7 cellular contexts compared by ENCODE assay signal in the genomic region with DNA sequence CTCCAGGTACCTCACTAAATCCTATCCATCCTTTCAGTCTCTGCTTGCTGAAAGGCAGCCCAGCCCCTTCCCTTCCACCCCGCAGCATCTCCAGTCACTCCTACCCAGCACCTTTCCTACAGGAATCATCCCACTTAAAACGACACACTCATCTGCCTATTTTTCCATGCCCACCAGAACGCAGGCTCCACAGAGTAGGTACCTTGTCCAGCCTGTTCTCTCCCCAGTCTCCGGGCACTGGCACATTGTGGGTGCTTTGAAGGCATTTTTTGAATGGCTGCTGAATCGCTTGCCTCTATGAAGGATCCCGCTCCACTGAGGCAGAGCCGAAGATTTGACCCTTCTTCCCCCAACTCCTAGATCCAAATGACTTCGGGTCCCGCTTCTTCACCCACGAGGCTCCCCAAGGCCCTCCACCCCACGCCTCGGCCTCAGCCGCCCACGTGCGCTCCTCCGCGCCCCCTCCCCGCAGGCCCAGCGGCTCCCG. TPM values are rescaled to one million over a fixed set of nuclear protein-coding genes. Genes with fewer than 3 reads are reported as not detected.
DNase-seq lines count a peak whose midpoint lies in the region; ATAC-seq lines count a peak whose summit lies in the region.
"Had no signal": no experiment of that assay in that cellular context is flagged by ENCODE, and none has a peak within 500 bp of the region (broad histone marks: within the 10 kb centered on the region; RNA-seq: fewer than 3 reads in every experiment).

No MANE protein-coding gene starts in this region.

- H3K27ac Mint-ChIP-seq in activated T-helper 2 cell treated with anti-CD3 and anti-CD28 coated beads, Interferon-gamma antibody, Interleukin-2, Interleukin-4, amounts not matched to agents 10 μg/mL and 5 μg/mL and 100 μg/mL, durations not matched to agents 14 hours and 24 hours and 36 hours: no peak overlapping the region
- H3K27ac Mint-ChIP-seq in natural killer cell treated with Interleukin-12 subunit alpha and Interleukin-12 subunit beta and Interleukin-15 and Interleukin-18, amount 100 ng/mL, for 72 hours: no peak overlapping the region

- peak overlapping the region; percentile 19 for H3K4me3 Mint-ChIP-seq in activated T-helper 2 cell treated with anti-CD3 and anti-CD28 coated beads, Interferon-gamma antibody, Interleukin-2, Interleukin-4, amounts not matched to agents 10 μg/mL and 5 μg/mL and 100 μg/mL, durations not matched to agents 14 hours and 24 hours and 36 hours (ENCODE audit: low read depth)
- peak overlapping the region; percentile 66 for H3K4me3 Mint-ChIP-seq in natural killer cell treated with Interleukin-12 subunit alpha and Interleukin-12 subunit beta and Interleukin-15 and Interleukin-18, amount 100 ng/mL, for 72 hours

- H3K4me3 ChIP-seq in H7 (ENCODE audit: insufficient read depth, low read depth, low read length): peak overlapping the region; percentile 52

- H3K36me3 Mint-ChIP-seq in activated T-helper 2 cell treated with anti-CD3 and anti-CD28 coated beads, Interferon-gamma antibody, Interleukin-2, Interleukin-4, amounts not matched to agents 10 μg/mL and 5 μg/mL and 100 μg/mL, durations not matched to agents 14 hours and 24 hours and 36 hours (ENCODE audit: low read depth): no peaks in the 10 kb centered on the region
- no peaks in the 10 kb centered on the region for H3K36me3 Mint-ChIP-seq in natural killer cell treated with Interleukin-12 subunit alpha and Interleukin-12 subunit beta and Interleukin-15 and Interleukin-18, amount 100 ng/mL, for 72 hours

- H3K27me3 Mint-ChIP-seq in activated T-helper 2 cell treated with anti-CD3 and anti-CD28 coated beads, Interferon-gamma antibody, Interleukin-2, Interleukin-4, amounts not matched to agents 10 μg/mL and 5 μg/mL and 100 μg/mL, durations not matched to agents 14 hours and 24 hours and 36 hours (ENCODE audit: low read depth): peaks cover 55% of the 10 kb centered on the region
- peaks cover 42 to 58% of the 10 kb centered on the region in 2 donors for H3K27me3 Mint-ChIP-seq in natural killer cell treated with Interleukin-12 subunit alpha and Interleukin-12 subunit beta and Interleukin-15 and Interleukin-18, amount 100 ng/mL, for 72 hours

- no peak for ATAC-seq in natural killer cell treated with Interleukin-12 subunit alpha and Interleukin-12 subunit beta and Interleukin-15 and Interleukin-18, amount 100 ng/mL, for 72 hours
- ATAC-seq in HG03565 (IDR thresholded peaks at IDR 0.05; ENCODE audit: unreplicated experiment) (no peak), left cardiac atrium (no peak)

- DNase-seq in H7 (no peak), NCI-H2081 (lab: John Stamatoyannopoulos, UW) (no peak), left cardiac atrium (no peak)
- DNase-seq in activated T-helper 2 cell treated with anti-CD3 and anti-CD28 coated beads, Interferon-gamma antibody, Interleukin-2, Interleukin-4, amounts not matched to agents 10 μg/mL and 5 μg/mL and 100 μg/mL, durations not matched to agents 14 hours and 24 hours and 36 hours (ENCODE audit: low spot score): no peak
- no peak for DNase-seq in natural killer cell treated with Interleukin-12 subunit alpha and Interleukin-12 subunit beta and Interleukin-15 and Interleukin-18, amount 100 ng/mL, for 72 hours (ENCODE audit: low spot score)

- H3K27me3 ChIP-seq in H7 (ENCODE audit: control insufficient read depth, insufficient read depth, low read length): peaks cover 58% of the 10 kb centered on the region

- intact Hi-C loops in activated T-helper 2 cell treated with anti-CD3 and anti-CD28 coated beads, Interferon-gamma antibody, Interleukin-2, Interleukin-4, amounts not matched to agents 10 μg/mL and 5 μg/mL and 100 μg/mL, durations not matched to agents 14 hours and 24 hours and 36 hours (cut with micrococcal nuclease): no loop called here
- intact Hi-C loops in left cardiac atrium (cut with DNase I): no loop called here

- no peaks in the 10 kb centered on the region for H3K36me3 ChIP-seq in H7 (replicated peaks; ENCODE audit: control insufficient read depth, insufficient read depth, low read length)
- H3K36me3 ChIP-seq: cardiac muscle cell had no signal

- peaks cover 7% of the 10 kb centered on the region for H3K4me1 Mint-ChIP-seq in activated T-helper 2 cell treated with anti-CD3 and anti-CD28 coated beads, Interferon-gamma antibody, Interleukin-2, Interleukin-4, amounts not matched to agents 10 μg/mL and 5 μg/mL and 100 μg/mL, durations not matched to agents 14 hours and 24 hours and 36 hours (ENCODE audit: low read depth)
- peaks cover 8 to 9% of the 10 kb centered on the region in 2 donors for H3K4me1 Mint-ChIP-seq in natural killer cell treated with Interleukin-12 subunit alpha and Interleukin-12 subunit beta and Interleukin-15 and Interleukin-18, amount 100 ng/mL, for 72 hours (ENCODE audit: low read depth in 2 of 2)

- H3K9me3 Mint-ChIP-seq in activated T-helper 2 cell treated with anti-CD3 and anti-CD28 coated beads, Interferon-gamma antibody, Interleukin-2, Interleukin-4, amounts not matched to agents 10 μg/mL and 5 μg/mL and 100 μg/mL, durations not matched to agents 14 hours and 24 hours and 36 hours: no peaks in the 10 kb centered on the region
- no peaks in the 10 kb centered on the region for H3K9me3 Mint-ChIP-seq in natural killer cell treated with Interleukin-12 subunit alpha and Interleukin-12 subunit beta and Interleukin-15 and Interleukin-18, amount 100 ng/mL, for 72 hours

RNA-seq across cellular contexts. Expression of a gene that starts 15.6 kb away (rescaled TPM):
- 5.2 and 5.9 TPM in 2 replicates for total RNA-seq in H7 (2014; rRNA removed; shearing (Covaris generic))
- total RNA-seq in activated T-helper 2 cell treated with anti-CD3 and anti-CD28 coated beads, Interferon-gamma antibody, Interleukin-2, Interleukin-4, amounts not matched to agents 10 μg/mL and 5 μg/mL and 100 μg/mL, durations not matched to agents 14 hours and 24 hours and 36 hours: not detected in 2 replicates
- total RNA-seq in natural killer cell treated with Interleukin-12 subunit alpha and Interleukin-12 subunit beta and Interleukin-15 and Interleukin-18, amount 100 ng/mL, for 72 hours: not detected
- 10 to 100 TPM in 1 of 2 donors, 1 to 10 TPM in 1; 6.1 to 11.3 TPM for total RNA-seq in left cardiac atrium

RNA-seq across cellular contexts. Expression of a gene that starts 51.5 kb away (rescaled TPM):
- 5.6 and 13.0 TPM in 2 replicates for total RNA-seq in H7 (2014; rRNA removed; shearing (Covaris generic))
- total RNA-seq in activated T-helper 2 cell treated with anti-CD3 and anti-CD28 coated beads, Interferon-gamma antibody, Interleukin-2, Interleukin-4, amounts not matched to agents 10 μg/mL and 5 μg/mL and 100 μg/mL, durations not matched to agents 14 hours and 24 hours and 36 hours: 19.4 and 21.9 TPM in 2 replicates
- total RNA-seq in natural killer cell treated with Interleukin-12 subunit alpha and Interleukin-12 subunit beta and Interleukin-15 and Interleukin-18, amount 100 ng/mL, for 72 hours: 10 to 100 TPM; 29.0 to 34.4 TPM
- 10 to 100 TPM; 30.3 to 32.5 TPM for total RNA-seq in left cardiac atrium

RNA-seq across cellular contexts. Expression of a gene that starts 51.5 kb away (rescaled TPM):
- 26.2 and 36.2 TPM in 2 replicates for total RNA-seq in H7 (2014; rRNA removed; shearing (Covaris generic))
- 57.0 and 58.8 TPM in 2 replicates for total RNA-seq in activated T-helper 2 cell treated with anti-CD3 and anti-CD28 coated beads, Interferon-gamma antibody, Interleukin-2, Interleukin-4, amounts not matched to agents 10 μg/mL and 5 μg/mL and 100 μg/mL, durations not matched to agents 14 hours and 24 hours and 36 hours
- 10 to 100 TPM; 41.7 to 60.9 TPM for total RNA-seq in natural killer cell treated with Interleukin-12 subunit alpha and Interleukin-12 subunit beta and Interleukin-15 and Interleukin-18, amount 100 ng/mL, for 72 hours
- total RNA-seq in left cardiac atrium: 10 to 100 TPM; 32.1 to 32.9 TPM

RNA-seq across cellular contexts. Expression of a gene that starts 53.4 kb away (rescaled TPM):
- total RNA-seq in H7 (2014; rRNA removed; shearing (Covaris generic)): not detected in 2 replicates
- total RNA-seq in activated T-helper 2 cell treated with anti-CD3 and anti-CD28 coated beads, Interferon-gamma antibody, Interleukin-2, Interleukin-4, amounts not matched to agents 10 μg/mL and 5 μg/mL and 100 μg/mL, durations not matched to agents 14 hours and 24 hours and 36 hours: not detected in 2 replicates
- not detected for total RNA-seq in natural killer cell treated with Interleukin-12 subunit alpha and Interleukin-12 subunit beta and Interleukin-15 and Interleukin-18, amount 100 ng/mL, for 72 hours
- total RNA-seq in left cardiac atrium: not detected
- total RNA-seq: cardiac muscle cell had no signal

RNA-seq across cellular contexts. Expression of a gene that starts 53.6 kb away (rescaled TPM):
- 43.9 and 47.2 TPM in 2 replicates for total RNA-seq in H7 (2014; rRNA removed; shearing (Covaris generic))
- 45.4 and 48.7 TPM in 2 replicates for total RNA-seq in activated T-helper 2 cell treated with anti-CD3 and anti-CD28 coated beads, Interferon-gamma antibody, Interleukin-2, Interleukin-4, amounts not matched to agents 10 μg/mL and 5 μg/mL and 100 μg/mL, durations not matched to agents 14 hours and 24 hours and 36 hours
- 10 to 100 TPM; 36.5 to 45.6 TPM for total RNA-seq in natural killer cell treated with Interleukin-12 subunit alpha and Interleukin-12 subunit beta and Interleukin-15 and Interleukin-18, amount 100 ng/mL, for 72 hours
- total RNA-seq in left cardiac atrium: 100 to 1,000 TPM; 198 to 221 TPM
